In the genomic region with DNA sequence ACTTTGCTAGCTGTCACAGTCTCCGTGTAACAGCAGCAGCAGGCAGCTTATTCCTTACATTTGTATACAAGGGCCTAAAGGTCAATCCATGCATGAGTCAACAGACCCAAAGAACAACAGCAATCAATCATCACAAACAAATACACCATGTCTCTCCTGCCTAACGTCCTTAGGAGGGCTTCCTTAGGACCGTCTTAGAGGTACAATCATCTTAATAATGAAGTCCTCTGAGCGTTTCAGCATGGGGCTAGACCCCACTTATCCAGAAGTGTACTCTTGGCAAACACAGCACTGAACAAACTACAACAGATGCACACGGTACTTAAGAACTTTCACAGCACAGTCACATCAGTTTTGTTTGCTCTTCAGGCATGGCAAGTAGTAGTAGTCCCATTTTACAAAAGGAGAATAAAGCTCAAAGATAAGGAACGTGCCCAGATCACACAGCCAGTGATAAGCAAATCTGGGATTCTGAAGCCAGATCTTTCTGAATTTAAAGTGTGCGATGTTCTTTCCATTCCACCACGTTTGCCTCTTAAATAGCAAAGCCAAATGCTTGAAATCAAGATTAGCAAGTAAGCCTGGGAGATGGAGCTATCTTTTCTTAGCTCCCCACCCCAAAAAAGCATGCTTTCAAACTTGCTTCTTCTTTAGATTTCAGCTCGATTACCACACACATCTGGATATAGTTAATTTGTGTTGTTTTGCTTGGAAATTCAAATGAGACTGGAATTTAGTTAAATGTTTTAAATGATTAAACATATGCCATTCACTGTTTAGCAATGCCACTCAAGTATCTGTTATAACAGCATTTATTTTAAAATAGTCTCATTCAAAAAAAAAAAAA, we compare ENCODE assay signal across 11 cellular contexts. TPM values are rescaled to one million over a fixed set of nuclear protein-coding genes. Genes with fewer than 3 reads are reported as not detected.
DNase-seq lines count a peak whose midpoint lies in the region; ATAC-seq and TF ChIP-seq lines count a peak whose summit lies in the region.
"Had no signal": no experiment of that assay in that cellular context is flagged by ENCODE, and none has a peak within 500 bp of the region (broad histone marks: within the 10 kb centered on the region; RNA-seq: fewer than 3 reads in every experiment).

No MANE protein-coding gene starts in this region.

- peaks cover 21% of the 10 kb centered on the region; the same call in 1 of the 2 replicates for H3K36me3 ChIP-seq in RWPE2 (ENCODE audit: low read depth)

- peaks cover 40% of the 10 kb centered on the region for H3K4me1 ChIP-seq in RWPE2 (ENCODE audit: insufficient read depth, poor library complexity, severe bottlenecking)

- no peak overlapping the region for H3K4me3 Mint-ChIP-seq in activated CD4-positive, alpha-beta T cell treated with anti-CD3 and anti-CD28 coated beads, Interleukin-2, amount 10 ng/mL, durations not matched to agents 24 days and 14 days

- H3K27ac ChIP-seq in RWPE2 (ENCODE audit: poor library complexity, severe bottlenecking): no peak overlapping the region

- ATAC-seq in RWPE2 (ENCODE audit: low read depth) (peak; percentile 35; the same call in 2 of the 3 replicates), GM19397 (IDR thresholded peaks at IDR 0.05; ENCODE audit: unreplicated experiment) (no peak)

- H3K4me1 Mint-ChIP-seq in activated CD4-positive, alpha-beta T cell treated with anti-CD3 and anti-CD28 coated beads, Interleukin-2, amount 10 ng/mL, durations not matched to agents 24 days and 14 days: peaks cover 33% of the 10 kb centered on the region

- intact Hi-C loops in activated CD4-positive, alpha-beta T cell treated with anti-CD3 and anti-CD28 coated beads, Interleukin-2, amount 10 ng/mL, durations not matched to agents 24 days and 14 days (cut with micrococcal nuclease): no loop called here

- H3K36me3 Mint-ChIP-seq in activated CD4-positive, alpha-beta T cell treated with anti-CD3 and anti-CD28 coated beads, Interleukin-2, amount 10 ng/mL, durations not matched to agents 24 days and 14 days (ENCODE audit: low read depth): peaks cover 15% of the 10 kb centered on the region

- no peaks in the 10 kb centered on the region for H3K9me3 ChIP-seq in RWPE2 (ENCODE audit: severe bottlenecking)

- DNase-seq in AG10803 (ENCODE audit: low read depth) (peak; percentile 62), HCEC 1CT (peak; percentile 78), RWPE2 (ENCODE audit: low spot score) (no peak), iris pigment epithelial cell (ENCODE audit: low read depth) (peak; percentile 57), anterior cingulate cortex (lab: John Stamatoyannopoulos, UW) (no peak), occipital lobe (lab: John Stamatoyannopoulos, UW) (no peak)
- DNase-seq in activated CD4-positive, alpha-beta T cell treated with anti-CD3 and anti-CD28 coated beads, Interleukin-2, amount 10 ng/mL, durations not matched to agents 24 days and 14 days: no peak
- DNase-seq: NCI-H187 treated with DMSO at 0.1 percent for 48 hours had no signal

- H3K9me3 Mint-ChIP-seq in activated CD4-positive, alpha-beta T cell treated with anti-CD3 and anti-CD28 coated beads, Interleukin-2, amount 10 ng/mL, durations not matched to agents 24 days and 14 days: no peaks in the 10 kb centered on the region

- H3K27me3 Mint-ChIP-seq in activated CD4-positive, alpha-beta T cell treated with anti-CD3 and anti-CD28 coated beads, Interleukin-2, amount 10 ng/mL, durations not matched to agents 24 days and 14 days: no peaks in the 10 kb centered on the region

- peak overlapping the region; percentile 31 for H3K4me3 ChIP-seq in AG10803 (ENCODE audit: low read length)
- no peak overlapping the region for H3K4me3 ChIP-seq in RWPE2 (ENCODE audit: severe bottlenecking)
- H3K4me3 ChIP-seq: lung had no signal

- TF ChIP-seq CTCF in AG10803 (conservative IDR thresholded peaks at IDR 0.05; ENCODE audit: low read length) (no peak), RWPE2 (IDR thresholded peaks at IDR 0.05; ENCODE audit: poor library complexity, severe bottlenecking) (no peak)

- H3K27me3 ChIP-seq in RWPE2 (ENCODE audit: insufficient read depth, poor library complexity, severe bottlenecking): no peaks in the 10 kb centered on the region

- no peak overlapping the region for H3K27ac Mint-ChIP-seq in activated CD4-positive, alpha-beta T cell treated with anti-CD3 and anti-CD28 coated beads, Interleukin-2, amount 10 ng/mL, durations not matched to agents 24 days and 14 days

RNA-seq across cellular contexts. Expression of a gene that starts 24.2 kb away (rescaled TPM):
- total RNA-seq in activated CD4-positive, alpha-beta T cell treated with anti-CD3 and anti-CD28 coated beads, Interleukin-2, amount 10 ng/mL, durations not matched to agents 24 days and 14 days: 223 and 225 TPM in 2 replicates
- 145 TPM for total RNA-seq in occipital lobe

RNA-seq across cellular contexts. Expression of a gene that starts 59.2 kb away (rescaled TPM):
- not detected in 2 replicates for total RNA-seq in activated CD4-positive, alpha-beta T cell treated with anti-CD3 and anti-CD28 coated beads, Interleukin-2, amount 10 ng/mL, durations not matched to agents 24 days and 14 days
- total RNA-seq in occipital lobe: not detected
- total RNA-seq: activated CD8-positive, alpha-beta memory T cell treated with anti-CD3 and anti-CD28 coated beads for 36 hours; lung had no signal

Comparison
In these comparisons a context has a peak if more than half of its experiments do, and no peak if none do; other contexts are left out.
1. DNase-seq: peak in AG10803 (single experiment), HCEC 1CT (single experiment) and iris pigment epithelial cell (single experiment); none in RWPE2 (single experiment), anterior cingulate cortex (0 of 58), activated CD4-positive, alpha-beta T cell treated with anti-CD3 and anti-CD28 coated beads, Interleukin-2, amount 10 ng/mL, durations not matched to agents 24 days and 14 days (single experiment) and occipital lobe (single experiment).